In the genomic region with DNA sequence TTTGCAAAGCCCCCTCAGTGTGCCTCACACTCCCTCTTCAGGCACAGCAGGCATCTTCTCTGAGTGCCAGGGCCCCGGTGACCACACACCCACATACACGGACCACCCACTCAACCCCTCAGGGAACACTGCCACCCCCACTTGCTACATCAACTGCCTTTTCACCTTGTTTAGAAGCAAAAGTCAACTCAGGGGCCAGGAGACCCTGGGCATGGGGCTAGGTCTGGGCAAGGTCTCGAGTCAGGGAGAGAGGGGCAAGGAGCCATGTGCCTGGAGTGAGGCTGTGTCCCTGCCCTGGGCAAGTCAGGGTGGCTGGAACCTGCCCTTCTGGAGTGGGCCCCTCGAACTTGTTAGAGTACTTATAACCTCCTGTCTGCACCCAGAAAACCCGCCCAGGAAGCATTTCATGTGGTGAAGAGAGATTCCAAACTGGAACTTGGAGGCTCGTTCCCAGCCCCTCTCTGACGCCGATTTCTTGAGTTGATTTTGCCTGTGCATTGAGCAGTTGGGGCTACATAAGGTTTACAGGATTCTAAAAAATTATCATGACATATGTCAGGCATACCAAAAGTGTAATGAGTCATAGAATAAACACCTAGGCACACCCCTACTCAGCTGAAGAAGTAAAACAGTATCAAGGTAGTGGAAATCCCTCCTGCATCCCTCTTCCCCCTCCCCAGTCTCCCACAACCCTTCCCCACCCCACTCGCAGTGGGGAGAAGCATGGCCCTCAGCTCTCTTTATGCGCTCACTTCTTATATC, we compare ENCODE assay signal across 24 cellular contexts.
DNase-seq lines count a peak whose midpoint lies in the region; ATAC-seq and TF ChIP-seq lines count a peak whose summit lies in the region.
"Had no signal": no experiment of that assay in that cellular context is flagged by ENCODE, and none has a peak within 500 bp of the region (broad histone marks: within the 10 kb centered on the region; RNA-seq: fewer than 3 reads in every experiment).

No MANE protein-coding gene starts in this region.

- no peaks in the 10 kb centered on the region for H4K20me1 ChIP-seq in HCT116 (ENCODE audit: insufficient read depth)
- H4K20me1 ChIP-seq in osteoblast (ENCODE audit: insufficient read depth, low read length): no peaks in the 10 kb centered on the region
- H4K20me1 ChIP-seq: BLaER1 had no signal

- no peak for TF ChIP-seq POLR2A in HCT116 (IDR thresholded peaks at IDR 0.05; ENCODE audit: borderline replicate concordance, extremely low read depth, insufficient read depth, insufficient read length)

- RAD21 ChIA-PET in HCT116 (lab: Charles Lee; ENCODE audit: low non-redundant PET in 1 of 2, low total read pairs in 2 of 2, uncharacterized antibody in 2 of 2, unreplicated experiment in 2 of 2): no interaction called here

- peaks cover 6% of the 10 kb centered on the region for H3K36me3 Mint-ChIP-seq in osteocyte (ENCODE audit: unreplicated experiment)
- H3K36me3 Mint-ChIP-seq: activated naive CD4-positive, alpha-beta T cell treated with anti-CD3 and anti-CD28 coated beads, Interleukin-2, amount 50 U/mL, for 72 hours; brain had no signal

- TF ChIP-seq RAD21 in HCT116 (IDR thresholded peaks at IDR 0.05; ENCODE audit: low read depth): no peak

- peak overlapping the region; percentile 28; the same call in 1 of the 2 replicates for H3K9ac ChIP-seq in HCT116 (ENCODE audit: low read length)
- H3K9ac ChIP-seq: BLaER1, KMS-11 had no signal

- H3K4me3 Mint-ChIP-seq in osteocyte (ENCODE audit: unreplicated experiment): no peak overlapping the region
- H3K4me3 Mint-ChIP-seq: brain had no signal

- peaks cover 16% of the 10 kb centered on the region for H3K4me1 Mint-ChIP-seq in osteocyte (ENCODE audit: unreplicated experiment)
- H3K4me1 Mint-ChIP-seq: brain had no signal

- H3K4me2 ChIP-seq in HCT116 (ENCODE audit: low read length) (peak overlapping the region; percentile 40), osteoblast (ENCODE audit: insufficient read depth, low read length) (no peak overlapping the region)
- H3K4me2 ChIP-seq: A549, BLaER1, KMS-11 had no signal

- ATAC-seq in HCT116: peak; percentile 58; the same call in 1 of the 2 replicates
- ATAC-seq: A549; activated naive CD4-positive, alpha-beta T cell treated with anti-CD3 and anti-CD28 coated beads, Interleukin-2, amount 50 U/mL, for 72 hours; GM12878; left ventricle myocardium superior had no signal

- peak; percentile 0 for DNase-seq in activated CD4-positive, alpha-beta T cell treated with anti-CD3 and anti-CD28 coated beads for 48 hours
- DNase-seq in activated CD4-positive, alpha-beta T cell treated with anti-CD3 and anti-CD28 coated beads, Interleukin-2, amount 50 U/mL, for 48 hours: no peak
- DNase-seq in HCT116 (ENCODE audit: low read depth, low spot score): no peak
- peak; percentile 33 for DNase-seq in coronary artery (ENCODE audit: low spot score)
- peak; percentile 64 for DNase-seq in osteoblast (ENCODE audit: insufficient read length, low spot score, missing footprints)
- no peak for DNase-seq in amniotic stem cell (lab: John Stamatoyannopoulos, UW)
- no peak for DNase-seq in osteocyte (ENCODE audit: extremely low spot score, unreplicated experiment)
- DNase-seq in foreskin fibroblast: no peak
- DNase-seq: activated CD4-positive, CD25-positive, alpha-beta regulatory T cell; dermis blood vessel endothelial cell; GF-D8; left ventricle myocardium superior; NCI-H1048; NCI-H2081 treated with DMSO at 0.1 percent for 48 hours; SJCRH30; T-helper 9 cell had no signal

- peak overlapping the region; percentile 10; the same call in 1 of the 2 replicates for H3K27ac ChIP-seq in HCT116 (ENCODE audit: low read depth, low read length)
- no peak overlapping the region for H3K27ac ChIP-seq in coronary artery
- no peak overlapping the region for H3K27ac ChIP-seq in osteoblast (ENCODE audit: low read depth, low read length)
- H3K27ac ChIP-seq: BLaER1, KMS-11, SJCRH30, skin epidermis had no signal

- H2AFZ ChIP-seq in HCT116 (ENCODE audit: low read depth, low read length, poor library complexity, severe bottlenecking) (no peak overlapping the region), osteoblast (ENCODE audit: low read length) (no peak overlapping the region)

- CTCF ChIA-PET in HCT116 (lab: Charles Lee): no interaction called here

- no peaks in the 10 kb centered on the region for H3K27me3 Mint-ChIP-seq in osteocyte (ENCODE audit: unreplicated experiment)

- intact Hi-C loops in HCT116 (cut with micrococcal nuclease): no loop called here

- no TSS peak for BruUV-seq in HCT116 (replicated peaks; lab: Mats Ljungman, UMichigan)

- H3K4me1 ChIP-seq in HCT116 (ENCODE audit: control insufficient read depth in 1 of 2, insufficient read depth in 2 of 2, low read length in 2 of 2) (peaks cover 11 to 23% of the 10 kb centered on the region in 2 experiments), osteoblast (ENCODE audit: insufficient read depth, low read length) (peaks cover 8% of the 10 kb centered on the region)
- H3K4me1 ChIP-seq: HAP-1 had no signal

- H3K27me3 ChIP-seq in HCT116 (ENCODE audit: insufficient read depth, low read length): no peaks in the 10 kb centered on the region
- no peaks in the 10 kb centered on the region for H3K27me3 ChIP-seq in osteoblast (ENCODE audit: insufficient read depth, low read length)
- H3K27me3 ChIP-seq: BLaER1, SJCRH30 had no signal

- H3K9me3 ChIP-seq in HCT116 (ENCODE audit: control insufficient read depth in 1 of 2, insufficient read depth in 1 of 2, low read depth in 1 of 2, low read length in 2 of 2) (no peaks in the 10 kb centered on the region), osteoblast (ENCODE audit: low read depth, low read length) (no peaks in the 10 kb centered on the region)

- no peaks in the 10 kb centered on the region for H3K9me2 ChIP-seq in HCT116 (ENCODE audit: insufficient read depth)

- H3K4me3 ChIP-seq in HCT116 (replicated peaks in 1 of 2; ENCODE audit: low read depth in 1 of 2, low read length in 2 of 2): no peak overlapping the region
- H3K4me3 ChIP-seq in coronary artery: no peak overlapping the region
- H3K4me3 ChIP-seq in osteoblast (ENCODE audit: insufficient read depth, low read length): no peak overlapping the region
- no peak overlapping the region for H3K4me3 ChIP-seq in foreskin fibroblast (ENCODE audit: low read depth in 1 of 2, low read length in 2 of 2)
- H3K4me3 ChIP-seq: A549, BLaER1, GM12878, HAP-1, SJCRH30, skin epidermis had no signal

- POLR2A ChIA-PET in HCT116 (lab: Charles Lee): interaction anchor here (1.6 kb wide), 1 partner anchor 14 kb away, joined by 4 read pairs; no protein-coding TSS in a partner anchor

- peaks cover 3% of the 10 kb centered on the region; the same call in 1 of the 2 replicates for H3K79me2 ChIP-seq in HCT116 (ENCODE audit: insufficient read depth, low read length)
- H3K79me2 ChIP-seq in osteoblast (ENCODE audit: insufficient read depth, low read length): no peaks in the 10 kb centered on the region

- no peak overlapping the region for H3K27ac Mint-ChIP-seq in osteocyte (ENCODE audit: unreplicated experiment)
- H3K27ac Mint-ChIP-seq: activated naive CD4-positive, alpha-beta T cell treated with anti-CD3 and anti-CD28 coated beads, Interleukin-2, amount 50 U/mL, for 72 hours; brain had no signal

- H3K36me3 ChIP-seq in HCT116 (ENCODE audit: control insufficient read depth in 1 of 2, insufficient read depth in 2 of 2, low read length in 2 of 2): peaks cover 2 to 17% of the 10 kb centered on the region in 2 experiments; a peak in 2 of 4 replicates
- H3K36me3 ChIP-seq in osteoblast (ENCODE audit: insufficient read depth, low read length): no peaks in the 10 kb centered on the region
- H3K36me3 ChIP-seq: BLaER1, HAP-1, SJCRH30 had no signal

- no peak for TF ChIP-seq CTCF in HCT116 (IDR thresholded peaks at IDR 0.05 in 2 of 3, conservative IDR thresholded peaks at IDR 0.05 in 1 of 3; ENCODE audit: borderline replicate concordance in 1 of 3, insufficient read depth in 1 of 3, low read depth in 2 of 3, low read length in 2 of 3)
- no peak for TF ChIP-seq CTCF in coronary artery (IDR thresholded peaks at IDR 0.05)
- TF ChIP-seq CTCF in osteoblast (IDR thresholded peaks at IDR 0.05; ENCODE audit: extremely low read depth, low read depth, low read length): no peak
- TF ChIP-seq CTCF in osteocyte (IDR thresholded peaks at IDR 0.05): no peak
- TF ChIP-seq CTCF in foreskin fibroblast (IDR thresholded peaks at IDR 0.05; ENCODE audit: low read depth, low read length): no peak

- peaks cover 6% of the 10 kb centered on the region for H3K9me3 Mint-ChIP-seq in osteocyte (ENCODE audit: unreplicated experiment)

TF ChIP-seq in HCT116, 20 proteins besides CTCF, POLR2A, EP300 and RAD21:
- peak; percentile 33; the same call in 1 of the 2 replicates for TF ChIP-seq JUND (IDR thresholded peaks at IDR 0.05)
- TF ChIP-seq, protein P1, sequence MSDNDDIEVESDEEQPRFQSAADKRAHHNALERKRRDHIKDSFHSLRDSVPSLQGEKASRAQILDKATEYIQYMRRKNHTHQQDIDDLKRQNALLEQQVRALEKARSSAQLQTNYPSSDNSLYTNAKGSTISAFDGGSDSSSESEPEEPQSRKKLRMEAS (IDR thresholded peaks at IDR 0.05): no peak
TF ChIP-seq in HCT116: peak in this region for 1.

Comparison
In these comparisons a context has a peak if more than half of its experiments do, and no peak if none do; other contexts are left out.
1. DNase-seq: peak in activated CD4-positive, alpha-beta T cell treated with anti-CD3 and anti-CD28 coated beads for 48 hours (single experiment), coronary artery (single experiment) and osteoblast (single experiment); none in activated CD4-positive, alpha-beta T cell treated with anti-CD3 and anti-CD28 coated beads, Interleukin-2, amount 50 U/mL, for 48 hours (0 of 2), HCT116 (single experiment), amniotic stem cell (single experiment), osteocyte (single experiment) and foreskin fibroblast (0 of 2).